Comparison of ENCODE assay signal across 17 cellular contexts in genomic region chr12:2586159-2587035, GRCh38.
DNase-seq lines count a peak whose midpoint lies in the region; ATAC-seq, FAIRE-seq and TF ChIP-seq lines count a peak whose summit lies in the region.
"Had no signal": no experiment of that assay in that cellular context is flagged by ENCODE, and none has a peak within 500 bp of the region (broad histone marks: within the 10 kb centered on the region; RNA-seq: fewer than 3 reads in every experiment).

No MANE protein-coding gene starts in this region.

- H3K36me3 ChIP-seq in astrocyte (ENCODE audit: insufficient read depth, low read length) (no peaks in the 10 kb centered on the region), smooth muscle cell (ENCODE audit: low read depth) (no peaks in the 10 kb centered on the region), left ventricle myocardium inferior (peaks cover 70% of the 10 kb centered on the region)

- DNase-seq in EH (ENCODE audit: low read depth) = peak; percentile 45
- peak; percentile 98 for DNase-seq in NCI-H1694 (lab: John Stamatoyannopoulos, UW)
- DNase-seq in astrocyte (ENCODE audit: low read depth) = no peak
- no peak for DNase-seq in smooth muscle cell (lab: John Stamatoyannopoulos, UW; ENCODE audit: unreplicated experiment)
- DNase-seq in left ventricle myocardium inferior = no peak
- DNase-seq in activated CD4-positive, alpha-beta T cell treated with anti-CD3 and anti-CD28 coated beads, Interleukin-2, amount 10 ng/mL, durations not matched to agents 24 days and 14 days = no peak
- DNase-seq: activated CD8-positive, alpha-beta T cell treated with anti-CD3 and anti-CD28 coated beads, Interleukin-2, amount 10 ng/mL, durations not matched to agents 7 days and 5 days; amniotic stem cell; NCI-H2081 treated with DMSO at 0.1 percent for 48 hours; spleen; stimulated activated naive CD8-positive, alpha-beta T cell treated with anti-CD3 and anti-CD28 coated beads, Interleukin-15, Interleukin-2, amounts not matched to agents 100 U/mL and 50 U/mL, for 24 hours had no signal

- ATAC-seq in HG03139 (IDR thresholded peaks at IDR 0.05; ENCODE audit: unreplicated experiment) (no peak), GM19035 (IDR thresholded peaks at IDR 0.05; ENCODE audit: unreplicated experiment) (no peak)
- ATAC-seq: activated CD8-positive, alpha-beta T cell treated with anti-CD3 and anti-CD28 coated beads, Interleukin-2, amount 10 ng/mL, durations not matched to agents 7 days and 5 days; stimulated activated naive CD8-positive, alpha-beta T cell treated with anti-CD3 and anti-CD28 coated beads, Interleukin-15, Interleukin-2, amounts not matched to agents 100 U/mL and 50 U/mL, for 24 hours had no signal

- H2AFZ ChIP-seq in astrocyte (ENCODE audit: low read depth, low read length) (no peak overlapping the region), smooth muscle cell (ENCODE audit: low read depth) (peak overlapping the region; percentile 65)

- TF ChIP-seq CTCF in astrocyte (IDR thresholded peaks at IDR 0.05; ENCODE audit: insufficient read depth, low read depth, low read length) = no peak
- no peak for TF ChIP-seq CTCF in smooth muscle cell (IDR thresholded peaks at IDR 0.05; ENCODE audit: borderline replicate concordance, insufficient read depth, poor library complexity, severe bottlenecking)
- TF ChIP-seq CTCF in left ventricle myocardium inferior (IDR thresholded peaks at IDR 0.05; ENCODE audit: borderline replicate concordance) = no peak

- peaks cover 8% of the 10 kb centered on the region for H3K27me3 ChIP-seq in astrocyte (ENCODE audit: insufficient read depth, low read length)
- peaks cover 11% of the 10 kb centered on the region for H3K27me3 ChIP-seq in smooth muscle cell (ENCODE audit: low read depth)
- H3K27me3 ChIP-seq in left ventricle myocardium inferior (ENCODE audit: low read depth) = no peaks in the 10 kb centered on the region
- H3K27me3 ChIP-seq: SJSA1 had no signal

- H4K20me1 ChIP-seq in astrocyte (ENCODE audit: insufficient read depth, low read length) (no peaks in the 10 kb centered on the region), smooth muscle cell (ENCODE audit: low read depth) (no peaks in the 10 kb centered on the region)

- H3K27me3 Mint-ChIP-seq in astrocyte (ENCODE audit: low read depth, unreplicated experiment) = peaks cover 69% of the 10 kb centered on the region
- peaks cover 40% of the 10 kb centered on the region for H3K27me3 Mint-ChIP-seq in activated CD4-positive, alpha-beta T cell treated with anti-CD3 and anti-CD28 coated beads, Interleukin-2, amount 10 ng/mL, durations not matched to agents 24 days and 14 days

- no peaks in the 10 kb centered on the region for H3K4me1 ChIP-seq in astrocyte (ENCODE audit: insufficient read depth, low read length)
- H3K4me1 ChIP-seq in smooth muscle cell (ENCODE audit: low read depth) = no peaks in the 10 kb centered on the region
- peaks cover 24% of the 10 kb centered on the region for H3K4me1 ChIP-seq in left ventricle myocardium inferior

- H3K9ac ChIP-seq in astrocyte (ENCODE audit: low read length) (no peak overlapping the region), smooth muscle cell (ENCODE audit: low read depth) (no peak overlapping the region)

- no peak overlapping the region for H3K4me3 ChIP-seq in astrocyte (ENCODE audit: insufficient read depth, low read depth, low read length)
- H3K4me3 ChIP-seq in smooth muscle cell = no peak overlapping the region
- H3K4me3 ChIP-seq in left ventricle myocardium inferior = no peak overlapping the region
- H3K4me3 ChIP-seq: SJSA1, spleen had no signal

- H3K9me3 ChIP-seq in astrocyte (ENCODE audit: insufficient read depth, low read depth, low read length) (no peaks in the 10 kb centered on the region), smooth muscle cell (replicated peaks; ENCODE audit: low read depth) (no peaks in the 10 kb centered on the region), left ventricle myocardium inferior (replicated peaks) (peaks cover 2% of the 10 kb centered on the region)
- H3K9me3 ChIP-seq: SJSA1 had no signal

- H3K4me2 ChIP-seq in astrocyte (ENCODE audit: low read length) = peak overlapping the region; percentile 19
- H3K4me2 ChIP-seq in smooth muscle cell = peak overlapping the region; percentile 48

- 55% methylated on average over 11 of the region's 11 CpGs for WGBS in smooth muscle cell (ENCODE audit: low lambda C conversion rate)

- H3K79me2 ChIP-seq in astrocyte (ENCODE audit: insufficient read depth, low read length) (no peaks in the 10 kb centered on the region), smooth muscle cell (ENCODE audit: low read depth) (no peaks in the 10 kb centered on the region)

- intact Hi-C loops in left ventricle myocardium inferior (cut with micrococcal nuclease) = loop anchor here (10.0 kb wide), 1 partner anchor 532 kb away; the partner anchor contains the start of gene CACNA1C
- intact Hi-C loops in activated CD4-positive, alpha-beta T cell treated with anti-CD3 and anti-CD28 coated beads, Interleukin-2, amount 10 ng/mL, durations not matched to agents 24 days and 14 days (cut with micrococcal nuclease) = loop anchor here (10.0 kb wide), 1 partner anchor 232 kb away; no protein-coding TSS in a partner anchor

- no peak for FAIRE-seq in astrocyte (lab: Jason Lieb, UNC)
- FAIRE-seq: TTC549 had no signal

- no peaks in the 10 kb centered on the region for H3F3A ChIP-seq in smooth muscle cell (ENCODE audit: low read depth)

- H3K4me1 Mint-ChIP-seq in astrocyte (ENCODE audit: low read depth, unreplicated experiment) = peaks cover 8% of the 10 kb centered on the region
- no peaks in the 10 kb centered on the region for H3K4me1 Mint-ChIP-seq in activated CD4-positive, alpha-beta T cell treated with anti-CD3 and anti-CD28 coated beads, Interleukin-2, amount 10 ng/mL, durations not matched to agents 24 days and 14 days

- no peak overlapping the region for H3K4me3 Mint-ChIP-seq in astrocyte (ENCODE audit: unreplicated experiment)
- no peak overlapping the region for H3K4me3 Mint-ChIP-seq in activated CD4-positive, alpha-beta T cell treated with anti-CD3 and anti-CD28 coated beads, Interleukin-2, amount 10 ng/mL, durations not matched to agents 24 days and 14 days
- H3K4me3 Mint-ChIP-seq: activated CD8-positive, alpha-beta T cell treated with anti-CD3 and anti-CD28 coated beads, Interleukin-2, amount 10 ng/mL, durations not matched to agents 7 days and 5 days; activated T-helper 1 cell treated with anti-CD3 and anti-CD28 coated beads, Interleukin-12 subunit alpha, Interleukin-12 subunit beta, Interleukin-2, Interleukin-4 antibody, amounts not matched to agents 30 ng/mL and 10 ng/mL and 1 ng/mL, durations not matched to agents 14 hours and 24 hours and 36 hours; CD14-positive monocyte had no signal

- peaks cover 9% of the 10 kb centered on the region for H3K9me3 Mint-ChIP-seq in astrocyte (ENCODE audit: unreplicated experiment)
- H3K9me3 Mint-ChIP-seq in activated CD4-positive, alpha-beta T cell treated with anti-CD3 and anti-CD28 coated beads, Interleukin-2, amount 10 ng/mL, durations not matched to agents 24 days and 14 days = no peaks in the 10 kb centered on the region
- H3K9me3 Mint-ChIP-seq: activated T-helper 1 cell treated with anti-CD3 and anti-CD28 coated beads, Interleukin-12 subunit alpha, Interleukin-12 subunit beta, Interleukin-2, Interleukin-4 antibody, amounts not matched to agents 30 ng/mL and 10 ng/mL and 1 ng/mL, durations not matched to agents 14 hours and 24 hours and 36 hours had no signal

- H3K27ac Mint-ChIP-seq in astrocyte (ENCODE audit: unreplicated experiment) = no peak overlapping the region
- H3K27ac Mint-ChIP-seq in activated CD4-positive, alpha-beta T cell treated with anti-CD3 and anti-CD28 coated beads, Interleukin-2, amount 10 ng/mL, durations not matched to agents 24 days and 14 days = no peak overlapping the region
- H3K27ac Mint-ChIP-seq: activated CD8-positive, alpha-beta T cell treated with anti-CD3 and anti-CD28 coated beads, Interleukin-2, amount 10 ng/mL, durations not matched to agents 7 days and 5 days; activated T-helper 1 cell treated with anti-CD3 and anti-CD28 coated beads, Interleukin-12 subunit alpha, Interleukin-12 subunit beta, Interleukin-2, Interleukin-4 antibody, amounts not matched to agents 30 ng/mL and 10 ng/mL and 1 ng/mL, durations not matched to agents 14 hours and 24 hours and 36 hours; CD14-positive monocyte had no signal

- H3K36me3 Mint-ChIP-seq in astrocyte (ENCODE audit: low read depth, unreplicated experiment) = peaks cover 7% of the 10 kb centered on the region
- H3K36me3 Mint-ChIP-seq in activated CD4-positive, alpha-beta T cell treated with anti-CD3 and anti-CD28 coated beads, Interleukin-2, amount 10 ng/mL, durations not matched to agents 24 days and 14 days (ENCODE audit: low read depth) = no peaks in the 10 kb centered on the region
- H3K36me3 Mint-ChIP-seq: CD14-positive monocyte had no signal

- no peak overlapping the region for H3K27ac ChIP-seq in astrocyte (ENCODE audit: low read depth, low read length)
- H3K27ac ChIP-seq in smooth muscle cell (ENCODE audit: low read depth) = no peak overlapping the region
- no peak overlapping the region for H3K27ac ChIP-seq in left ventricle myocardium inferior (replicated peaks)
- H3K27ac ChIP-seq: SJSA1, spleen had no signal

Comparison
In these comparisons a context has a peak if more than half of its experiments do, and no peak if none do; other contexts are left out.
1. DNase-seq: peak in EH (single experiment) and NCI-H1694 (single experiment); none in astrocyte (single experiment), smooth muscle cell (single experiment), left ventricle myocardium inferior (single experiment) and activated CD4-positive, alpha-beta T cell treated with anti-CD3 and anti-CD28 coated beads, Interleukin-2, amount 10 ng/mL, durations not matched to agents 24 days and 14 days (single experiment).